19 cellular contexts compared by ENCODE assay signal in the genomic region with DNA sequence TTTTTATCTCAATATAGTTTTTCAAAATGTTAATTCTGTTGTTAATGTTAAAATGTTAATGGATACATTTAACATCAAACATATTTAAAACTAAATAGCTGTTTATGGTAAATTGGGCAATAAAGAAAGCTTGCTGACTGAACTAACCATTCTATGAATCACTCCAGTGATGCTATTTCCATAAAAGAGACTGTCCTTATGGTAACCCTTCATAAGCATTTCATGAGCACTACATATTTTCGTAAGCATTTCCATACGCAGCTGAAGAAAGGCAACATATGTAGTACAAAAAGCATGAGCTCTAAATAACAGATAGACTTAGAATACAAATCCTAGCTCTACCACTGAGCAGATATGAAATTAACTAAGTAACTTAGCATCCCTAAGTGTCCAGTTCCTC.
DNase-seq lines count a peak whose midpoint lies in the region; ATAC-seq, FAIRE-seq and TF ChIP-seq lines count a peak whose summit lies in the region.
"Had no signal": no experiment of that assay in that cellular context is flagged by ENCODE, and none has a peak within 500 bp of the region (broad histone marks: within the 10 kb centered on the region; RNA-seq: fewer than 3 reads in every experiment).

No MANE protein-coding gene starts in this region.

- no peak overlapping the region for H3K27ac Mint-ChIP-seq in chondrocyte (ENCODE audit: unreplicated experiment)
- H3K27ac Mint-ChIP-seq in progenitor cell of endocrine pancreas, result no peak overlapping the region
- H3K27ac Mint-ChIP-seq: CD4-positive, CD25-positive, alpha-beta regulatory T cell had no signal

- DNase-seq in HS-5 (ENCODE audit: low read depth) (peak; percentile 14), fibroblast of gingiva (ENCODE audit: low read depth) (peak; percentile 33), iris pigment epithelial cell (ENCODE audit: low read depth) (peak; percentile 39), D721Med (ENCODE audit: insufficient read length, low spot score) (no peak), chondrocyte (ENCODE audit: low spot score) (no peak), progenitor cell of endocrine pancreas (ENCODE audit: low spot score, unreplicated experiment) (no peak)
- DNase-seq: BE2C; CD4-positive, CD25-positive, alpha-beta regulatory T cell; COR-L47; GF-D8; GOT3; MG63; NCI-H1092; NCI-H146; NCI-H2081; NCI-H2171 treated with DMSO at 0.1 percent for 48 hours had no signal

- no peaks in the 10 kb centered on the region for H3K36me3 Mint-ChIP-seq in chondrocyte (ENCODE audit: low read depth)
- H3K36me3 Mint-ChIP-seq in progenitor cell of endocrine pancreas (ENCODE audit: insufficient read depth), result no peaks in the 10 kb centered on the region
- H3K36me3 Mint-ChIP-seq: CD4-positive, CD25-positive, alpha-beta regulatory T cell had no signal

- H3K4me1 Mint-ChIP-seq in chondrocyte (ENCODE audit: low read depth) (no peaks in the 10 kb centered on the region), progenitor cell of endocrine pancreas (ENCODE audit: low read depth) (peaks cover 3% of the 10 kb centered on the region)
- H3K4me1 Mint-ChIP-seq: CD4-positive, CD25-positive, alpha-beta regulatory T cell had no signal

- H3K4me3 Mint-ChIP-seq in chondrocyte (ENCODE audit: unreplicated experiment) (no peak overlapping the region), progenitor cell of endocrine pancreas (ENCODE audit: low read depth) (no peak overlapping the region)
- H3K4me3 Mint-ChIP-seq: CD4-positive, CD25-positive, alpha-beta regulatory T cell had no signal

- no peak for ATAC-seq in GM18517 (IDR thresholded peaks at IDR 0.05; ENCODE audit: unreplicated experiment)
- ATAC-seq: Right ventricle myocardium inferior had no signal

- TF ChIP-seq CTCF in D721Med (IDR thresholded peaks at IDR 0.05; ENCODE audit: insufficient read depth, missing control alignments) (no peak), chondrocyte (IDR thresholded peaks at IDR 0.05) (no peak), progenitor cell of endocrine pancreas (IDR thresholded peaks at IDR 0.05; ENCODE audit: unreplicated experiment) (no peak)

- H3K9me3 Mint-ChIP-seq in chondrocyte (ENCODE audit: low read depth), result no peaks in the 10 kb centered on the region
- H3K9me3 Mint-ChIP-seq in progenitor cell of endocrine pancreas (ENCODE audit: low read depth), result no peaks in the 10 kb centered on the region
- H3K9me3 Mint-ChIP-seq: CD4-positive, CD25-positive, alpha-beta regulatory T cell had no signal

- no peak for FAIRE-seq in D721Med (lab: Jason Lieb, UNC)
- FAIRE-seq: RCC 7860 had no signal

- H3K27me3 Mint-ChIP-seq in chondrocyte (ENCODE audit: low read depth) (no peaks in the 10 kb centered on the region), progenitor cell of endocrine pancreas (no peaks in the 10 kb centered on the region)
- H3K27me3 Mint-ChIP-seq: CD4-positive, CD25-positive, alpha-beta regulatory T cell had no signal

Comparison
In these comparisons a context has a peak if more than half of its experiments do, and no peak if none do; other contexts are left out.
1. DNase-seq: peak in HS-5 (single experiment), fibroblast of gingiva (single experiment) and iris pigment epithelial cell (single experiment); none in D721Med (single experiment), chondrocyte (single experiment) and progenitor cell of endocrine pancreas (single experiment).